32 cellular contexts compared by ENCODE assay signal in genomic region chr7:157964521-157964920, GRCh38.
"Had no signal": no experiment of that assay in that cellular context is flagged by ENCODE, and none has a peak within 500 bp of the region (broad histone marks: within the 10 kb centered on the region; RNA-seq: fewer than 3 reads in every experiment).

No MANE protein-coding gene starts in this region.

- H3K4me3 Mint-ChIP-seq: activated B cell treated with CpG ODN at 0.5 μM for 24 hours; activated CD4-positive, alpha-beta memory T cell treated with anti-CD3 and anti-CD28 coated beads for 36 hours; activated CD4-positive, alpha-beta T cell treated with anti-CD3 and anti-CD28 coated beads for 36 hours; activated CD4-positive, alpha-beta T cell treated with anti-CD3 and anti-CD28 coated beads, Interleukin-2, amount 10 ng/mL, durations not matched to agents 24 days and 14 days; activated CD8-positive, alpha-beta memory T cell treated with anti-CD3 and anti-CD28 coated beads, Interleukin-2, amount 10 ng/mL, durations not matched to agents 7 days and 5 days; activated CD8-positive, alpha-beta T cell treated with anti-CD3 and anti-CD28 coated beads, Interleukin-2, amount 10 ng/mL, durations not matched to agents 7 days and 5 days; activated naive CD4-positive, alpha-beta T cell treated with anti-CD3 and anti-CD28 coated beads for 36 hours; activated naive CD4-positive, alpha-beta T cell treated with anti-CD3 and anti-CD28 coated beads, Interleukin-2, amount 50 U/mL, for 24 hours; activated naive CD8-positive, alpha-beta T cell treated with anti-CD3 and anti-CD28 coated beads for 36 hours; activated naive CD8-positive, alpha-beta T cell treated with anti-CD3 and anti-CD28 coated beads, Interleukin-2, amount 50 U/mL, for 24 hours; activated T-helper 1 cell treated with anti-CD3 and anti-CD28 coated beads, Interleukin-12 subunit alpha, Interleukin-12 subunit beta, Interleukin-2, Interleukin-4 antibody, amounts not matched to agents 30 ng/mL and 10 ng/mL and 1 ng/mL, durations not matched to agents 14 hours and 24 hours and 36 hours; brain; central memory CD8-positive, alpha-beta T cell; T-cell; T-helper 1 cell treated with Interleukin-12 subunit alpha and Interleukin-12 subunit beta and Interleukin-4 antibody, amounts not matched to agents 30 μg/mL and 1 μg/mL, for 36 hours had no signal

- H3K9me3 ChIP-seq: ascending aorta had no signal

- H3K4me1 Mint-ChIP-seq: activated B cell treated with CpG ODN at 0.5 μM for 24 hours; activated CD4-positive, alpha-beta T cell treated with anti-CD3 and anti-CD28 coated beads for 36 hours; activated CD4-positive, alpha-beta T cell treated with anti-CD3 and anti-CD28 coated beads, Interleukin-2, amount 10 ng/mL, durations not matched to agents 24 days and 14 days; activated CD8-positive, alpha-beta memory T cell treated with anti-CD3 and anti-CD28 coated beads, Interleukin-2, amount 10 ng/mL, durations not matched to agents 7 days and 5 days; activated naive CD4-positive, alpha-beta T cell treated with anti-CD3 and anti-CD28 coated beads, Interleukin-2, amount 50 U/mL, for 24 hours; activated naive CD8-positive, alpha-beta T cell treated with anti-CD3 and anti-CD28 coated beads for 36 hours; activated naive CD8-positive, alpha-beta T cell treated with anti-CD3 and anti-CD28 coated beads, Interleukin-2, amount 50 U/mL, for 24 hours; brain; central memory CD8-positive, alpha-beta T cell; T-cell had no signal

- H3K36me3 Mint-ChIP-seq: activated CD4-positive, alpha-beta memory T cell treated with anti-CD3 and anti-CD28 coated beads for 36 hours; activated CD8-positive, alpha-beta memory T cell treated with anti-CD3 and anti-CD28 coated beads, Interleukin-2, amount 10 ng/mL, durations not matched to agents 7 days and 5 days; activated naive CD4-positive, alpha-beta T cell treated with anti-CD3 and anti-CD28 coated beads, Interleukin-2, amount 50 U/mL, for 24 hours; activated naive CD8-positive, alpha-beta T cell treated with anti-CD3 and anti-CD28 coated beads for 36 hours; brain; T-cell had no signal

- H3K9me3 Mint-ChIP-seq: activated CD4-positive, alpha-beta memory T cell treated with anti-CD3 and anti-CD28 coated beads for 36 hours; activated naive CD4-positive, alpha-beta T cell treated with anti-CD3 and anti-CD28 coated beads, Interleukin-2, amount 50 U/mL, for 24 hours; activated naive CD8-positive, alpha-beta T cell treated with anti-CD3 and anti-CD28 coated beads, Interleukin-2, amount 50 U/mL, for 24 hours; central memory CD8-positive, alpha-beta T cell had no signal

- H3K27ac ChIP-seq: ascending aorta, breast epithelium, cardiac muscle cell, WERI-Rb-1 had no signal

- H3K27me3 Mint-ChIP-seq: activated B cell treated with CpG ODN at 0.5 μM for 24 hours; activated CD4-positive, alpha-beta T cell treated with anti-CD3 and anti-CD28 coated beads, Interleukin-2, amount 10 ng/mL, durations not matched to agents 24 days and 14 days; brain had no signal

- H3K27me3 ChIP-seq: ascending aorta had no signal

- FAIRE-seq: colon, frontal cortex had no signal

- DNase-seq: activated B cell treated with CpG ODN at 0.5 μM for 24 hours; activated CD4-positive, alpha-beta memory T cell treated with anti-CD3 and anti-CD28 coated beads for 36 hours; activated CD4-positive, alpha-beta T cell treated with anti-CD3 and anti-CD28 coated beads for 36 hours; activated CD4-positive, alpha-beta T cell treated with anti-CD3 and anti-CD28 coated beads, Interleukin-2, amount 10 ng/mL, durations not matched to agents 24 days and 14 days; activated CD4-positive, CD25-positive, alpha-beta regulatory T cell treated with anti-CD3 and anti-CD28 coated beads, Interleukin-2, amount 50 U/mL, for 72 hours; activated CD8-positive, alpha-beta memory T cell treated with anti-CD3 and anti-CD28 coated beads, Interleukin-2, amount 10 ng/mL, durations not matched to agents 7 days and 5 days; activated CD8-positive, alpha-beta memory T cell treated with anti-CD3 and anti-CD28 coated beads, Interleukin-2, amount 50 U/mL, for 4 hours; activated CD8-positive, alpha-beta T cell treated with anti-CD3 and anti-CD28 coated beads, Interleukin-2, amount 10 ng/mL, durations not matched to agents 7 days and 5 days; activated effector memory CD4-positive, alpha-beta T cell treated with anti-CD3 and anti-CD28 coated beads, Interleukin-2, amount 50 U/mL, for 16 hours; activated naive CD4-positive, alpha-beta T cell treated with anti-CD3 and anti-CD28 coated beads for 36 hours; activated naive CD8-positive, alpha-beta T cell treated with anti-CD3 and anti-CD28 coated beads for 36 hours; activated naive CD8-positive, alpha-beta T cell treated with anti-CD3 and anti-CD28 coated beads, Interleukin-2, amount 50 U/mL, for 24 hours; activated T-cell treated with anti-CD3 and anti-CD28 coated beads, Interleukin-2, amount 50 U/mL, for 1 hour; activated T-cell treated with anti-CD3 and anti-CD28 coated beads, Interleukin-2, amount 50 U/mL, for 48 hours; effector CD8-positive, alpha-beta T cell; foreskin fibroblast; SW 1271; T-cell; T-helper 9 cell; WERI-Rb-1 had no signal

- H3K36me3 ChIP-seq: ascending aorta, breast epithelium, cardiac muscle cell, WERI-Rb-1 had no signal

- H3K4me3 ChIP-seq: ascending aorta, breast epithelium, cardiac muscle cell had no signal

- H3K4me1 ChIP-seq: ascending aorta, breast epithelium had no signal

- ATAC-seq: activated CD4-positive, alpha-beta T cell treated with anti-CD3 and anti-CD28 coated beads for 36 hours; activated CD8-positive, alpha-beta memory T cell treated with anti-CD3 and anti-CD28 coated beads, Interleukin-2, amount 10 ng/mL, durations not matched to agents 7 days and 5 days; activated CD8-positive, alpha-beta T cell treated with anti-CD3 and anti-CD28 coated beads, Interleukin-2, amount 10 ng/mL, durations not matched to agents 7 days and 5 days; activated naive CD8-positive, alpha-beta T cell treated with anti-CD3 and anti-CD28 coated beads, Interleukin-2, amount 50 U/mL, for 24 hours; esophagus mucosa; T-cell had no signal

- H3K27ac Mint-ChIP-seq: activated B cell treated with CpG ODN at 0.5 μM for 24 hours; activated CD4-positive, alpha-beta memory T cell treated with anti-CD3 and anti-CD28 coated beads for 36 hours; activated CD4-positive, alpha-beta T cell treated with anti-CD3 and anti-CD28 coated beads for 36 hours; activated CD4-positive, alpha-beta T cell treated with anti-CD3 and anti-CD28 coated beads, Interleukin-2, amount 10 ng/mL, durations not matched to agents 24 days and 14 days; activated CD8-positive, alpha-beta memory T cell treated with anti-CD3 and anti-CD28 coated beads, Interleukin-2, amount 10 ng/mL, durations not matched to agents 7 days and 5 days; activated CD8-positive, alpha-beta T cell treated with anti-CD3 and anti-CD28 coated beads, Interleukin-2, amount 10 ng/mL, durations not matched to agents 7 days and 5 days; activated naive CD4-positive, alpha-beta T cell treated with anti-CD3 and anti-CD28 coated beads for 36 hours; activated naive CD4-positive, alpha-beta T cell treated with anti-CD3 and anti-CD28 coated beads, Interleukin-2, amount 50 U/mL, for 24 hours; activated naive CD8-positive, alpha-beta T cell treated with anti-CD3 and anti-CD28 coated beads for 36 hours; activated naive CD8-positive, alpha-beta T cell treated with anti-CD3 and anti-CD28 coated beads, Interleukin-2, amount 50 U/mL, for 24 hours; activated T-helper 1 cell treated with anti-CD3 and anti-CD28 coated beads, Interleukin-12 subunit alpha, Interleukin-12 subunit beta, Interleukin-2, Interleukin-4 antibody, amounts not matched to agents 30 ng/mL and 10 ng/mL and 1 ng/mL, durations not matched to agents 14 hours and 24 hours and 36 hours; activated T-helper 2 cell treated with anti-CD3 and anti-CD28 coated beads, Interferon-gamma antibody, Interleukin-2, Interleukin-4, amounts not matched to agents 10 μg/mL and 5 μg/mL and 100 μg/mL, durations not matched to agents 14 hours and 24 hours and 36 hours; brain; T-cell; T-helper 1 cell treated with Interleukin-12 subunit alpha and Interleukin-12 subunit beta and Interleukin-4 antibody, amounts not matched to agents 30 μg/mL and 1 μg/mL, for 36 hours had no signal
